In the genomic region with DNA sequence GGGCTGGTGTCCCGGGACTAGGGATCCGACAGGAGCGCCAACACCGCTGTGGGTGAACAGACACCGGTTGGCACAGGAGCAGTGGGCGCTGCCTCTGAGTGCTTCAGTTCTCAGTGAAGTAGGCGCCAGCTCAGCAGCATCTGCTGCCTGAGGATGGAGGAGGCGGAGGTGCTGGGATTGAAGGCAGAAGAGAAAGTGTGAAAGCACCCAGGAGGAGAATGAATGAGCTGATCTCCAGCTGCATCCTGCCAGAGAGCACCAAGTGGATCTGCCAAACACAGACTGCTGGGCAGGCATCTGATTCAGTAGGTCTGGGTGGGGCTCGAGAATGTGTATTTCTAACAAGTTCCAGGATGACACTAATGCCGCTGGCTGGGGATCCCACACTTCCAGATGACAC, we compare ENCODE assay signal across 10 cellular contexts.
DNase-seq lines count a peak whose midpoint lies in the region; ATAC-seq and TF ChIP-seq lines count a peak whose summit lies in the region.
"Had no signal": no experiment of that assay in that cellular context is flagged by ENCODE, and none has a peak within 500 bp of the region (broad histone marks: within the 10 kb centered on the region; RNA-seq: fewer than 3 reads in every experiment).

No MANE protein-coding gene starts in this region.

- H3K27ac Mint-ChIP-seq in HFFc6, result peak overlapping the region; percentile 20; the same call in 1 of the 2 replicates

- no peaks in the 10 kb centered on the region; the same call in 1 of the 2 replicates for H3K36me3 Mint-ChIP-seq in HFFc6 (ENCODE audit: low read depth)

- H3K9me3 Mint-ChIP-seq in HFFc6, result no peaks in the 10 kb centered on the region

- no peak overlapping the region for H3K4me3 Mint-ChIP-seq in HFFc6

- peaks cover 2% of the 10 kb centered on the region for H3K27me3 Mint-ChIP-seq in HFFc6 (ENCODE audit: insufficient read depth)

- DNase-seq in NCI-H1417 (lab: John Stamatoyannopoulos, UW) (peak; percentile 22 to 68 (median 37)), NCI-H1417 treated with DMSO at 0.1 percent for 48 hours (lab: John Stamatoyannopoulos, UW) (no peak), HFFc6 (peak; percentile 17), middle frontal gyrus (ENCODE audit: extremely low spot score, low spot score) (peak; percentile 52), COLO829 (ENCODE audit: low spot score) (no peak)
- DNase-seq: SJCRH30, small intestine had no signal

- peaks cover 44% of the 10 kb centered on the region for H3K4me1 Mint-ChIP-seq in HFFc6 (ENCODE audit: low read depth)

- no peak for TF ChIP-seq CTCF in HFFc6 (IDR thresholded peaks at IDR 0.05)

- ATAC-seq in SK-N-SH treated with all-trans-retinoic acid at 6 μM for 48 hours (peak; percentile 55), GM19395 (IDR thresholded peaks at IDR 0.05; ENCODE audit: unreplicated experiment) (no peak), GM18909 (IDR thresholded peaks at IDR 0.05; ENCODE audit: poor library complexity, unreplicated experiment) (no peak)

TF ChIP-seq in SK-N-SH treated with all-trans-retinoic acid at 6 μM for 48 hours, 23 proteins besides CTCF, POLR2A, EP300 and RAD21:
- TF ChIP-seq, protein P1, sequence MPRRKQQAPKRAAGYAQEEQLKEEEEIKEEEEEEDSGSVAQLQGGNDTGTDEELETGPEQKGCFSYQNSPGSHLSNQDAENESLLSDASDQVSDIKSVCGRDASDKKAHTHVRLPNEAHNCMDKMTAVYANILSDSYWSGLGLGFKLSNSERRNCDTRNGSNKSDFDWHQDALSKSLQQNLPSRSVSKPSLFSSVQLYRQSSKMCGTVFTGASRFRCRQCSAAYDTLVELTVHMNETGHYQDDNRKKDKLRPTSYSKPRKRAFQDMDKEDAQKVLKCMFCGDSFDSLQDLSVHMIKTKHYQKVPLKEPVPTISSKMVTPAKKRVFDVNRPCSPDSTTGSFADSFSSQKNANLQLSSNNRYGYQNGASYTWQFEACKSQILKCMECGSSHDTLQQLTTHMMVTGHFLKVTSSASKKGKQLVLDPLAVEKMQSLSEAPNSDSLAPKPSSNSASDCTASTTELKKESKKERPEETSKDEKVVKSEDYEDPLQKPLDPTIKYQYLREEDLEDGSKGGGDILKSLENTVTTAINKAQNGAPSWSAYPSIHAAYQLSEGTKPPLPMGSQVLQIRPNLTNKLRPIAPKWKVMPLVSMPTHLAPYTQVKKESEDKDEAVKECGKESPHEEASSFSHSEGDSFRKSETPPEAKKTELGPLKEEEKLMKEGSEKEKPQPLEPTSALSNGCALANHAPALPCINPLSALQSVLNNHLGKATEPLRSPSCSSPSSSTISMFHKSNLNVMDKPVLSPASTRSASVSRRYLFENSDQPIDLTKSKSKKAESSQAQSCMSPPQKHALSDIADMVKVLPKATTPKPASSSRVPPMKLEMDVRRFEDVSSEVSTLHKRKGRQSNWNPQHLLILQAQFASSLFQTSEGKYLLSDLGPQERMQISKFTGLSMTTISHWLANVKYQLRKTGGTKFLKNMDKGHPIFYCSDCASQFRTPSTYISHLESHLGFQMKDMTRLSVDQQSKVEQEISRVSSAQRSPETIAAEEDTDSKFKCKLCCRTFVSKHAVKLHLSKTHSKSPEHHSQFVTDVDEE (CRISPR knock-in tag; IDR thresholded peaks at IDR 0.05), result no peak
- TF ChIP-seq, protein P2, sequence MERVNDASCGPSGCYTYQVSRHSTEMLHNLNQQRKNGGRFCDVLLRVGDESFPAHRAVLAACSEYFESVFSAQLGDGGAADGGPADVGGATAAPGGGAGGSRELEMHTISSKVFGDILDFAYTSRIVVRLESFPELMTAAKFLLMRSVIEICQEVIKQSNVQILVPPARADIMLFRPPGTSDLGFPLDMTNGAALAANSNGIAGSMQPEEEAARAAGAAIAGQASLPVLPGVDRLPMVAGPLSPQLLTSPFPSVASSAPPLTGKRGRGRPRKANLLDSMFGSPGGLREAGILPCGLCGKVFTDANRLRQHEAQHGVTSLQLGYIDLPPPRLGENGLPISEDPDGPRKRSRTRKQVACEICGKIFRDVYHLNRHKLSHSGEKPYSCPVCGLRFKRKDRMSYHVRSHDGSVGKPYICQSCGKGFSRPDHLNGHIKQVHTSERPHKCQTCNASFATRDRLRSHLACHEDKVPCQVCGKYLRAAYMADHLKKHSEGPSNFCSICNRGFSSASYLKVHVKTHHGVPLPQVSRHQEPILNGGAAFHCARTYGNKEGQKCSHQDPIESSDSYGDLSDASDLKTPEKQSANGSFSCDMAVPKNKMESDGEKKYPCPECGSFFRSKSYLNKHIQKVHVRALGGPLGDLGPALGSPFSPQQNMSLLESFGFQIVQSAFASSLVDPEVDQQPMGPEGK (CRISPR knock-in tag; IDR thresholded peaks at IDR 0.05; ENCODE audit: borderline replicate concordance), result no peak
- TF ChIP-seq ISL1 (CRISPR knock-in tag; IDR thresholded peaks at IDR 0.05), result no peak
- no peak for TF ChIP-seq ZFP3 (CRISPR knock-in tag; IDR thresholded peaks at IDR 0.05)
- no peak for TF ChIP-seq ZNF70 (CRISPR knock-in tag; IDR thresholded peaks at IDR 0.05)
- TF ChIP-seq, protein P3, sequence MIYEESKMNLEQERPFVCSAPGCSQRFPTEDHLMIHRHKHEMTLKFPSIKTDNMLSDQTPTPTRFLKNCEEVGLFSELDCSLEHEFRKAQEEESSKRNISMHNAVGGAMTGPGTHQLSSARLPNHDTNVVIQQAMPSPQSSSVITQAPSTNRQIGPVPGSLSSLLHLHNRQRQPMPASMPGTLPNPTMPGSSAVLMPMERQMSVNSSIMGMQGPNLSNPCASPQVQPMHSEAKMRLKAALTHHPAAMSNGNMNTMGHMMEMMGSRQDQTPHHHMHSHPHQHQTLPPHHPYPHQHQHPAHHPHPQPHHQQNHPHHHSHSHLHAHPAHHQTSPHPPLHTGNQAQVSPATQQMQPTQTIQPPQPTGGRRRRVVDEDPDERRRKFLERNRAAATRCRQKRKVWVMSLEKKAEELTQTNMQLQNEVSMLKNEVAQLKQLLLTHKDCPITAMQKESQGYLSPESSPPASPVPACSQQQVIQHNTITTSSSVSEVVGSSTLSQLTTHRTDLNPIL (CRISPR knock-in tag; IDR thresholded peaks at IDR 0.05; ENCODE audit: low read depth), result no peak
- no peak for TF ChIP-seq ZFP30 (CRISPR knock-in tag; IDR thresholded peaks at IDR 0.05)
- TF ChIP-seq ESRRG (CRISPR knock-in tag; IDR thresholded peaks at IDR 0.05), result no peak
- no peak for TF ChIP-seq PPARA (CRISPR knock-in tag; IDR thresholded peaks at IDR 0.05; ENCODE audit: borderline replicate concordance)
- no peak for TF ChIP-seq ZNF565 (CRISPR knock-in tag; conservative IDR thresholded peaks at IDR 0.05; ENCODE audit: low read depth)

Comparison
In these comparisons a context has a peak if more than half of its experiments do, and no peak if none do; other contexts are left out.
1. DNase-seq: peak in NCI-H1417 (3 of 3), HFFc6 (single experiment) and middle frontal gyrus (single experiment); none in NCI-H1417 treated with DMSO at 0.1 percent for 48 hours (single experiment) and COLO829 (single experiment).